Comparison of ENCODE assay signal across 1 cellular context in genomic region chr17:8073627-8074485, GRCh38.
TF ChIP-seq lines count a peak whose summit lies in the region.

No MANE protein-coding gene starts in this region.

TF ChIP-seq in HEK293, 187 proteins besides CTCF, POLR2A, EP300 and RAD21 (continued from another document):
- TF ChIP-seq ZSCAN5A (tag by site-specific recombination; IDR thresholded peaks at IDR 0.05) (no peak), ZNF555 (tag by site-specific recombination; conservative IDR thresholded peaks at IDR 0.05) (no peak), ZBTB17 (tag by site-specific recombination; IDR thresholded peaks at IDR 0.05) (peak; percentile 69)
